8 cellular contexts compared by ENCODE assay signal in genomic region chr20:34472246-34472925, GRCh38. TPM values are rescaled to one million over a fixed set of nuclear protein-coding genes. Genes with fewer than 3 reads are reported as not detected.
DNase-seq lines count a peak whose midpoint lies in the region; ATAC-seq lines count a peak whose summit lies in the region.

No MANE protein-coding gene starts in this region.

- in situ Hi-C loops in ACHN (cut with HindIII; ENCODE audit: low pct_ligation_motif_present, low pct_unique_long_range_greater_than_20kb, low sequenced_read_pairs): no loop called here

- ATAC-seq in left colon (peak; percentile 76), GM18858 (IDR thresholded peaks at IDR 0.05; ENCODE audit: unreplicated experiment) (no peak), GM19351 (IDR thresholded peaks at IDR 0.05; ENCODE audit: unreplicated experiment) (no peak)

- intact Hi-C loops in left colon (cut with DNase I, micrococcal nuclease): loop anchor here in 1 of 2 donors (10.0 kb wide), 1 partner anchor 158 kb away; no protein-coding TSS in a partner anchor

- DNase-seq in ACHN (peak; percentile 10), HT1080 (ENCODE audit: low read depth) (peak; percentile 58), astrocyte of the hippocampus (ENCODE audit: low read depth, low spot score) (peak; percentile 38), left colon (no peak), T-helper 9 cell (no peak), germinal center (ENCODE audit: low spot score) (no peak)

RNA-seq across cellular contexts. Expression of gene DYNLRB1, which starts 43.8 kb away (rescaled TPM):
- total RNA-seq in HT1080 (2014; rRNA removed; shearing (Covaris generic)): 133 and 186 TPM in 2 replicates
- polyA plus RNA-seq in HT1080 (2015; cell fraction: cytosol; rRNA removed): 136 and 162 TPM in 2 replicates
- 48.7 and 57.6 TPM in 2 replicates for polyA plus RNA-seq in HT1080 (2015; cell fraction: nucleus; rRNA removed)
- 100 to 1,000 TPM; 115 TPM for total RNA-seq in left colon

Comparison
In these comparisons a context has a peak if more than half of its experiments do, and no peak if none do; other contexts are left out.
1. DNase-seq: peak in ACHN (single experiment), HT1080 (single experiment) and astrocyte of the hippocampus (single experiment); none in left colon (0 of 2), T-helper 9 cell (single experiment) and germinal center (single experiment).